Comparison of ENCODE assay signal across 22 cellular contexts in genomic region chr1:193786041-193786440, GRCh38.
"Had no signal": no experiment of that assay in that cellular context is flagged by ENCODE, and none has a peak within 500 bp of the region (broad histone marks: within the 10 kb centered on the region; RNA-seq: fewer than 3 reads in every experiment).

No MANE protein-coding gene starts in this region.

- H3K9me3 ChIP-seq: esophagus muscularis mucosa, heart right ventricle, left ventricle myocardium inferior, psoas muscle, right lobe of liver, spleen, upper lobe of left lung, uterus had no signal

- H3K27ac ChIP-seq: epithelial cell of prostate, esophagus muscularis mucosa, heart right ventricle, left ventricle myocardium inferior, psoas muscle, right lobe of liver, spleen, upper lobe of left lung, uterus had no signal

- H3K36me3 ChIP-seq: esophagus muscularis mucosa, heart right ventricle, left ventricle myocardium inferior, right lobe of liver, spleen, upper lobe of left lung, uterus had no signal

- H3K4me3 ChIP-seq: esophagus muscularis mucosa, heart right ventricle, left ventricle myocardium inferior, lung, psoas muscle, right lobe of liver, spleen, upper lobe of left lung, uterus had no signal

- DNase-seq: effector memory CD8-positive, alpha-beta T cell; foreskin melanocyte; heart right ventricle; immature natural killer cell; left ventricle myocardium inferior; mesenchymal stem cell; midbrain; naive thymus-derived CD4-positive, alpha-beta T cell; nephron progenitor cell; psoas muscle; retina; right lobe of liver; spleen; stimulated activated CD4-positive, alpha-beta T cell treated with anti-CD3 and anti-CD28 coated beads, Interleukin-15, amount 100 ng/mL, for 24 hours; stimulated activated CD4-positive, alpha-beta T cell treated with anti-CD3 and anti-CD28 coated beads, Interleukin-1b, Interleukin-23, amount 100 ng/mL, for 48 hours; stimulated activated CD4-positive, alpha-beta T cell treated with anti-CD3 and anti-CD28 coated beads, Interleukin-4, amount 100 ng/mL, for 4 hours; stimulated activated naive B cell treated with anti-CD40 and anti-IgM and Interleukin-4, amounts not matched to agents 10 μg/mL and 1 μg/mL and 100 μg/mL, for 72 hours; upper lobe of left lung; uterus had no signal

- ATAC-seq: effector memory CD8-positive, alpha-beta T cell; heart right ventricle; naive thymus-derived CD4-positive, alpha-beta T cell; psoas muscle; right lobe of liver; stimulated activated naive B cell treated with anti-CD40 and anti-IgM and Interleukin-4, amounts not matched to agents 10 μg/mL and 1 μg/mL and 100 μg/mL, for 72 hours had no signal

- H3K4me1 ChIP-seq: heart right ventricle, left ventricle myocardium inferior, psoas muscle, right lobe of liver, spleen, upper lobe of left lung, uterus had no signal

- H3K27me3 ChIP-seq: esophagus muscularis mucosa, heart right ventricle, right lobe of liver, spleen, upper lobe of left lung, uterus had no signal
